In the genomic region with DNA sequence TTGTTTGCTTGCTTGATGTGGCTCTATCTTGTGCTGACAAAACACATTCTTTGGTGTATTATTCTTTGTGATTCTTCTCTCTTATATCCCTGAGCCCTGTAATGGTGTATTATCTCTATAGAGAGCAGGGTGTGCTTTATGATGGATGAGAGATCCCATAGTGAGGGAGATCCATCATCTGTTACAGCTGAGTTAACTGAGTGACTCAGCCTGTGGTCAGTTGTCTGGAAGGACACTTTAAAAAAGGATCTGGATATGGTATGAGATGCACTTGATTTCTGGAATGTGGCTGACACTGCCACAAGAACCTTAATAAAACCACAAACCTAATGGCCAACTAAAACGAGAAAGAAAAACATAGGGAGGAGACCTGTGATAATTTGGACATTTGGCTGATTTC, we compare ENCODE assay signal across 12 cellular contexts.
A peak's percentile ranks its signal among the peaks of the same experiment; 100 is the strongest.
DNase-seq lines count a peak whose midpoint lies in the region; ATAC-seq, FAIRE-seq and TF ChIP-seq lines count a peak whose summit lies in the region.
"Had no signal": no experiment of that assay in that cellular context is flagged by ENCODE, and none has a peak within 500 bp of the region (broad histone marks: within the 10 kb centered on the region; RNA-seq: fewer than 3 reads in every experiment).

No MANE protein-coding gene starts in this region.

- H3K27me3 ChIP-seq in SK-N-SH (ENCODE audit: insufficient read depth): no peaks in the 10 kb centered on the region

- H3K9me3 Mint-ChIP-seq in HFFc6: no peaks in the 10 kb centered on the region
- no peaks in the 10 kb centered on the region for H3K9me3 Mint-ChIP-seq in activated naive CD4-positive, alpha-beta T cell treated with anti-CD3 and anti-CD28 coated beads for 36 hours
- H3K9me3 Mint-ChIP-seq in activated T-cell treated with anti-CD3 and anti-CD28 coated beads, Interleukin-2, amount 50 U/mL, for 24 hours: no peaks in the 10 kb centered on the region

- 16% methylated on average over 1 of the region's 1 CpG for WGBS in A549 (ENCODE audit: missing lambda C conversion rate)
- WGBS in SK-N-SH (ENCODE audit: low lambda C conversion rate): 3% methylated on average over 1 of the region's 1 CpG

- CTCF ChIA-PET in A549 (lab: Yijun Ruan, JAX) (interaction anchor here (0.6 kb wide), 1 partner anchor 15 kb away, joined by 3 read pairs; no protein-coding TSS in a partner anchor), SK-N-SH (lab: Yijun Ruan, JAX) (interaction anchor here (0.6 to 2.7 kb wide), 2 partner anchors 10 to 502 kb away, joined by 3 to 13 read pairs; no protein-coding TSS in a partner anchor)
- CTCF ChIA-PET in activated naive CD4-positive, alpha-beta T cell treated with anti-CD3 and anti-CD28 coated beads for 36 hours (lab: Charles Lee): interaction anchor here (0.7 kb wide), 1 partner anchor 244 kb away, joined by 3 read pairs; no protein-coding TSS in a partner anchor

- no peaks in the 10 kb centered on the region for H4K20me1 ChIP-seq in SK-N-SH (ENCODE audit: insufficient read depth)

- H3K9me3 ChIP-seq in A549 (no peaks in the 10 kb centered on the region), SK-N-SH (no peaks in the 10 kb centered on the region)
- H3K9me3 ChIP-seq: lower lobe of right lung had no signal

- no peak overlapping the region for H3K27ac Mint-ChIP-seq in HFFc6
- no peak overlapping the region for H3K27ac Mint-ChIP-seq in activated naive CD4-positive, alpha-beta T cell treated with anti-CD3 and anti-CD28 coated beads for 36 hours
- no peak overlapping the region for H3K27ac Mint-ChIP-seq in activated T-cell treated with anti-CD3 and anti-CD28 coated beads, Interleukin-2, amount 50 U/mL, for 24 hours
- H3K27ac Mint-ChIP-seq: B cell had no signal

- H3K4me1 Mint-ChIP-seq in HFFc6 (ENCODE audit: low read depth): peaks cover 28% of the 10 kb centered on the region
- H3K4me1 Mint-ChIP-seq in activated naive CD4-positive, alpha-beta T cell treated with anti-CD3 and anti-CD28 coated beads for 36 hours (ENCODE audit: low read depth): no peaks in the 10 kb centered on the region
- H3K4me1 Mint-ChIP-seq in activated T-cell treated with anti-CD3 and anti-CD28 coated beads, Interleukin-2, amount 50 U/mL, for 24 hours (ENCODE audit: low read depth): no peaks in the 10 kb centered on the region
- H3K4me1 Mint-ChIP-seq: B cell had no signal

- TF ChIP-seq POLR2A in A549 (IDR thresholded peaks at IDR 0.05; ENCODE audit: low read length): no peak

- no peak overlapping the region for H2AFZ ChIP-seq in SK-N-SH (ENCODE audit: low read depth)

- peaks cover 38% of the 10 kb centered on the region for H3F3A ChIP-seq in SK-N-SH (replicated peaks; ENCODE audit: insufficient read depth)

- no peaks in the 10 kb centered on the region for H3K36me3 Mint-ChIP-seq in HFFc6 (ENCODE audit: low read depth)
- H3K36me3 Mint-ChIP-seq in activated naive CD4-positive, alpha-beta T cell treated with anti-CD3 and anti-CD28 coated beads for 36 hours (ENCODE audit: low read depth): no peaks in the 10 kb centered on the region
- no peaks in the 10 kb centered on the region for H3K36me3 Mint-ChIP-seq in activated T-cell treated with anti-CD3 and anti-CD28 coated beads, Interleukin-2, amount 50 U/mL, for 24 hours (ENCODE audit: low read depth)

- no peaks in the 10 kb centered on the region; the same call in 1 of the 2 replicates for H3K27me3 Mint-ChIP-seq in HFFc6 (ENCODE audit: insufficient read depth)
- no peaks in the 10 kb centered on the region for H3K27me3 Mint-ChIP-seq in activated naive CD4-positive, alpha-beta T cell treated with anti-CD3 and anti-CD28 coated beads for 36 hours (ENCODE audit: low read depth)
- no peaks in the 10 kb centered on the region for H3K27me3 Mint-ChIP-seq in activated T-cell treated with anti-CD3 and anti-CD28 coated beads, Interleukin-2, amount 50 U/mL, for 24 hours
- H3K27me3 Mint-ChIP-seq: B cell had no signal

- H3K4me2 ChIP-seq in A549 (peak overlapping the region; percentile 27; the same call in 2 of the 3 replicates), SK-N-SH (peak overlapping the region; percentile 48; the same call in 1 of the 2 replicates)

- FAIRE-seq in A549 (lab: Jason Lieb, UNC): no peak
- FAIRE-seq: H1, TTC549 had no signal

- intact Hi-C loops in activated naive CD4-positive, alpha-beta T cell treated with anti-CD3 and anti-CD28 coated beads for 36 hours (cut with micrococcal nuclease): no loop called here

- H3K27ac ChIP-seq in A549 (no peak overlapping the region), SK-N-SH (ENCODE audit: low read depth in 2 of 2, low read length in 1 of 2) (peak overlapping the region; percentile 88 to 96)
- H3K27ac ChIP-seq: lower lobe of right lung had no signal

- POLR2A ChIA-PET in A549 (lab: Yijun Ruan, JAX): no interaction called here
- POLR2A ChIA-PET in SK-N-SH (lab: Yijun Ruan, JAX): no interaction called here

- H3K4me3 ChIP-seq in A549: no peak overlapping the region
- H3K4me3 ChIP-seq in SK-N-SH (ENCODE audit: low read depth in 2 of 2, low read length in 1 of 2): peak overlapping the region in 1 of 2 experiments; percentile 21; a peak in 2 of 4 replicates
- H3K4me3 ChIP-seq: lower lobe of right lung had no signal

- H3K4me1 ChIP-seq in A549 (peaks cover 31% of the 10 kb centered on the region), SK-N-SH (ENCODE audit: control insufficient read depth in 1 of 2, insufficient read depth in 2 of 2, low read depth in 1 of 2, low read length in 1 of 2) (peaks cover 2 to 5% of the 10 kb centered on the region in 2 experiments; a peak in 2 of 4 replicates)

- TF ChIP-seq RAD21 in A549 (conservative IDR thresholded peaks at IDR 0.05 in 1 of 2, IDR thresholded peaks at IDR 0.05 in 1 of 2): no peak
- no peak for TF ChIP-seq RAD21 in SK-N-SH (IDR thresholded peaks at IDR 0.05; ENCODE audit: low read length)

- H3K9me2 ChIP-seq in SK-N-SH: no peaks in the 10 kb centered on the region

- no peak for TF ChIP-seq EP300 in A549 (IDR thresholded peaks at IDR 0.05)
- TF ChIP-seq EP300 in SK-N-SH (IDR thresholded peaks at IDR 0.05; ENCODE audit: borderline replicate concordance in 1 of 2, low read depth in 1 of 2, low read length in 1 of 2): peak in 1 of 2 experiments; percentile 98; a peak in 2 of 4 replicates

- no peak overlapping the region for H3K4me3 Mint-ChIP-seq in HFFc6
- no peak overlapping the region for H3K4me3 Mint-ChIP-seq in activated naive CD4-positive, alpha-beta T cell treated with anti-CD3 and anti-CD28 coated beads for 36 hours
- H3K4me3 Mint-ChIP-seq in activated T-cell treated with anti-CD3 and anti-CD28 coated beads, Interleukin-2, amount 50 U/mL, for 24 hours: no peak overlapping the region
- H3K4me3 Mint-ChIP-seq: B cell had no signal

- peak in 1 of 2 experiments; percentile 30 for DNase-seq in A549 (ENCODE audit: low read depth in 1 of 2, low spot score in 1 of 2)
- DNase-seq in HFFc6: peak; percentile 61
- DNase-seq in SK-N-SH: peak; percentile 16
- peak; percentile 40 for DNase-seq in foreskin melanocyte
- no peak for DNase-seq in SKM-1 treated with dmso at 0.1 percent for 144 hours (lab: John Stamatoyannopoulos, UW; ENCODE audit: unreplicated experiment)
- no peak for DNase-seq in activated naive CD4-positive, alpha-beta T cell treated with anti-CD3 and anti-CD28 coated beads for 36 hours
- no peak for DNase-seq in activated T-cell treated with anti-CD3 and anti-CD28 coated beads, Interleukin-2, amount 50 U/mL, for 24 hours
- DNase-seq in NCI-H128 (lab: John Stamatoyannopoulos, UW; ENCODE audit: unreplicated experiment): no peak
- DNase-seq: lower lobe of right lung had no signal

- TF ChIP-seq CTCF in A549 (IDR thresholded peaks at IDR 0.05) (no peak), HFFc6 (IDR thresholded peaks at IDR 0.05) (no peak), SK-N-SH (IDR thresholded peaks at IDR 0.05) (no peak)

- no peaks in the 10 kb centered on the region for H3K36me3 ChIP-seq in SK-N-SH (replicated peaks in 1 of 2; ENCODE audit: control insufficient read depth in 1 of 2, insufficient read depth in 2 of 2, low read length in 1 of 2)
- H3K36me3 ChIP-seq: lower lobe of right lung had no signal

- H3K79me2 ChIP-seq in SK-N-SH (ENCODE audit: insufficient read depth): no peaks in the 10 kb centered on the region

- peak; percentile 44 to 77; a peak in 4 of 6 replicates for ATAC-seq in A549

- H3K9ac ChIP-seq in SK-N-SH: peak overlapping the region; percentile 20; the same call in 1 of the 2 replicates

TF ChIP-seq in A549, 52 proteins besides CTCF, POLR2A, EP300 and RAD21:
- TF ChIP-seq FOXS1 (CRISPR knock-in tag; IDR thresholded peaks at IDR 0.05): no peak
- no peak for TF ChIP-seq JUN (IDR thresholded peaks at IDR 0.05)
- no peak for TF ChIP-seq NPAS2 (CRISPR knock-in tag; IDR thresholded peaks at IDR 0.05; ENCODE audit: borderline replicate concordance)
- no peak for TF ChIP-seq CHD2 (IDR thresholded peaks at IDR 0.05; ENCODE audit: low read length, partially characterized antibody)
- TF ChIP-seq EHF (CRISPR knock-in tag; IDR thresholded peaks at IDR 0.05): no peak

TF ChIP-seq in SK-N-SH, 30 proteins besides CTCF, POLR2A, EP300 and RAD21 (continues in another document):
- TF ChIP-seq ZBTB33 (IDR thresholded peaks at IDR 0.05; ENCODE audit: borderline replicate concordance, low read depth): peak; percentile 86
- peak; percentile 57; the same call in 1 of the 2 replicates for TF ChIP-seq TAF1 (IDR thresholded peaks at IDR 0.05; ENCODE audit: borderline replicate concordance, low read depth, low read length)
- TF ChIP-seq GABPA (IDR thresholded peaks at IDR 0.05; ENCODE audit: low read depth): no peak; the same call in 1 of the 2 replicates
- peak; percentile 97 for TF ChIP-seq FOSL2 (IDR thresholded peaks at IDR 0.05; ENCODE audit: borderline replicate concordance, low read depth)
- peak; percentile 73; the same call in 1 of the 2 replicates for TF ChIP-seq POLR2AphosphoS5 (IDR thresholded peaks at IDR 0.05; ENCODE audit: low read depth, low read length)
- TF ChIP-seq MXI1 (IDR thresholded peaks at IDR 0.05; ENCODE audit: low read depth, low read length): no peak
- peak; percentile 99 for TF ChIP-seq JUND (IDR thresholded peaks at IDR 0.05)
- TF ChIP-seq TEAD4 (IDR thresholded peaks at IDR 0.05; ENCODE audit: borderline replicate concordance, insufficient read depth): peak; percentile 98

Comparison
In these comparisons a context has a peak if more than half of its experiments do, and no peak if none do; other contexts are left out.
1. DNase-seq: peak in HFFc6 (single experiment), SK-N-SH (single experiment) and foreskin melanocyte (single experiment); none in SKM-1 treated with dmso at 0.1 percent for 144 hours (single experiment), activated naive CD4-positive, alpha-beta T cell treated with anti-CD3 and anti-CD28 coated beads for 36 hours (single experiment), activated T-cell treated with anti-CD3 and anti-CD28 coated beads, Interleukin-2, amount 50 U/mL, for 24 hours (single experiment) and NCI-H128 (single experiment).
2. H3K27ac ChIP-seq: peak in SK-N-SH (2 of 2); none in A549 (0 of 2).
3. Of the 12 proteins assayed by ChIP-seq in both A549 and SK-N-SH: peak only in A549: none; only in SK-N-SH: FOSL2, MAX, PBX3 and REST; in both: none; in neither: 7; mixed calls (peak in some experiments, not most) for 1.